In the genomic region with DNA sequence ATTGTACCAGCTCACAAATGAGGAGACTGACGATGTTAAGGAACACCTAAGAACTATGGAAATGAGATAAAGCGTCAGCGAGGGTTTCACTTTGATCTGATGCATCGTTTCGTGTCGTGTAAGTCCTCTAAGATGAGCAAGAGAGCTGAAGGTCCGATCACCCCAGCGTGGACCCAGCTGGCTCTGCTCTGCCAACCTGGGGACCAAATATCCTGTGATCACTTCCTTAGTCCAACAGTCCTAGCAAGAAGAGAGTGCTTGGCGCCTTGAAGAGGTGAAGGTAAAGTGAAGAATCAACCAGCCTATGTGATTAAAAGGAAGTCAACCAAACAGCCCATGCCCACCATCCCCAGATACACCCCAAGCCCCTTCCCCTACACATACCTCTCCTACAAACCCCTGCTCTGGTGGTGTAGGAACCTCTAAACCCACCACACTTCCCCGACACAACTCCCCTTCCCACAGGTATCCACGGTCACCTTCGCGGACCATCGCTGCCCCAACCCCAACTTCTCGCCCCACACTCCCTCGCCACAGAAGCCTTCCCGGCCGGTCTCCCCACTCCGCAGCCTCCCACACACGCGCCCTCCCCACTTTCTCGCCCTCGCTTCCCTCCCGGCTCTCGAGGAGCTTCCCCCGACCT, we compare ENCODE assay signal across 1 cellular context.
TF ChIP-seq lines count a peak whose summit lies in the region.

No MANE protein-coding gene starts in this region.

TF ChIP-seq in SK-N-SH, 30 proteins besides CTCF, POLR2A, EP300 and RAD21:
- TF ChIP-seq EZH2phosphoT487 (IDR thresholded peaks at IDR 0.05; ENCODE audit: borderline replicate concordance, low read depth): no peak
- TF ChIP-seq POLR2AphosphoS5 (IDR thresholded peaks at IDR 0.05; ENCODE audit: low read depth, low read length): no peak
- no peak for TF ChIP-seq JUND (IDR thresholded peaks at IDR 0.05)
- no peak for TF ChIP-seq NRF1 (IDR thresholded peaks at IDR 0.05; ENCODE audit: low read depth, low read length)
- TF ChIP-seq SMC3 (IDR thresholded peaks at IDR 0.05; ENCODE audit: low read depth, low read length): no peak
- no peak for TF ChIP-seq RCOR1 (IDR thresholded peaks at IDR 0.05; ENCODE audit: low read length)
- no peak for TF ChIP-seq MAX (IDR thresholded peaks at IDR 0.05; ENCODE audit: low read depth)
- no peak for TF ChIP-seq FOXJ3 (CRISPR knock-in tag; IDR thresholded peaks at IDR 0.05)
- TF ChIP-seq RFX5 (IDR thresholded peaks at IDR 0.05; ENCODE audit: low read length): no peak
- TF ChIP-seq FOSL2 (IDR thresholded peaks at IDR 0.05; ENCODE audit: borderline replicate concordance, low read depth): no peak
- no peak for TF ChIP-seq TAF1 (IDR thresholded peaks at IDR 0.05; ENCODE audit: borderline replicate concordance, low read depth, low read length)
- no peak for TF ChIP-seq YY1 (IDR thresholded peaks at IDR 0.05; ENCODE audit: low read depth)
- TF ChIP-seq FOXM1 (IDR thresholded peaks at IDR 0.05; ENCODE audit: low read depth): no peak
- TF ChIP-seq GABPA (IDR thresholded peaks at IDR 0.05; ENCODE audit: low read depth): no peak
- TF ChIP-seq GATA2 (CRISPR knock-in tag; IDR thresholded peaks at IDR 0.05): no peak
- no peak for TF ChIP-seq RXRA (IDR thresholded peaks at IDR 0.05; ENCODE audit: borderline replicate concordance, low read depth)
- TF ChIP-seq USF1 (IDR thresholded peaks at IDR 0.05; ENCODE audit: borderline replicate concordance, low read depth): no peak
- no peak for TF ChIP-seq TCF12 (IDR thresholded peaks at IDR 0.05)
- TF ChIP-seq MXI1 (IDR thresholded peaks at IDR 0.05; ENCODE audit: low read depth, low read length): no peak
- no peak for TF ChIP-seq TEAD4 (IDR thresholded peaks at IDR 0.05; ENCODE audit: borderline replicate concordance, insufficient read depth)
